Comparison of ENCODE assay signal across 8 cellular contexts in the genomic region with DNA sequence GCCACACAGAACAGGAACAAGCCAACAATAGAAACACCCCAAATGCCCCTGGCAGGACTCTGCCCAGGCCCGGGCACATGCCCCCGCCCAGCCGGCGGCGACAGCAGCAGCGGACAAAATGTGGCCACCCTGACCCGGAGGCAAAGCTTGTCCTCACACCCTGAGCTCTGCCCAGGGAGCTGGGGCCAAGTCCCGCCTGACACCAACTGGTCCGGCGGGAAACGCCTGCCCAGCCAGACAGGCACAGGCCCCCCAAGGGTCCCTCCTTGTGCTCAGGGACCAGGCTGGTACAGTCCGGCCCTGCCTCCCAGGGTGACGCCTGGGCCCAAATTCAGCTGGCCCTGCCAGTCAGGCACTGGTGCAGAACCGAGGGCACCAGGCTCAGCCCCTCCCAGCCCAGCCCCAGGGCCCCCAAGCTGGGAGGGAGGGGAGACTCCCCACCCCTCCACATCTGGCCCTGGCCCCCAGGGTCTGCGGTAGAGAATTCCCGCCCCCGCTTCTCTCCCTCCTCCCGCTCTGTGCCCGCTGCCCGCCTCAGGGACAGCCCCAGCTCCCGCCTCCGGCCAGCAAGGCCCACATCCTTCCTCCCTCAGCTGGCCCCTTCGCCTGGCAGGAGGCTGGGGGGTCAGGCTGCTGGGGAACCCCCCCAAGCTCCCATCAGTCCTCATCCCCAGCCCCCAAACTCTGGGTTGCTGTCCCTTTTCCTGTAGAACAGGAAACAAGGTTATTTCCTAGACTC. TPM values are rescaled to one million over a fixed set of nuclear protein-coding genes. Genes with fewer than 3 reads are reported as not detected.
DNase-seq lines count a peak whose midpoint lies in the region; ATAC-seq and TF ChIP-seq lines count a peak whose summit lies in the region.

No MANE protein-coding gene starts in this region.

- in situ Hi-C loops in G401 (cut with HindIII; ENCODE audit: low sequenced_read_pairs) = loop anchor here (5.0 kb wide), 1 partner anchor 45 kb away; no protein-coding TSS in a partner anchor

- no peak overlapping the region for H3K23ac ChIP-seq in mesendoderm (ENCODE audit: low read length)

- H3K27me3 ChIP-seq in OCI-LY1 (ENCODE audit: insufficient read depth, low read length) (no peaks in the 10 kb centered on the region), mesendoderm (ENCODE audit: insufficient read depth, low read length, poor library complexity) (no peaks in the 10 kb centered on the region), upper lobe of left lung (no peaks in the 10 kb centered on the region)
- no peaks in the 10 kb centered on the region for H3K27me3 ChIP-seq in effector memory CD4-positive, alpha-beta T cell (replicated peaks; ENCODE audit: control insufficient read depth, insufficient read depth, low read length, poor library complexity, severe bottlenecking)

- peak in 1 of 2 donors; percentile 3 for ATAC-seq in upper lobe of left lung (ENCODE audit: low FRiP score in 2 of 2)

- H3K9me3 ChIP-seq in OCI-LY1 (ENCODE audit: low read length) = no peaks in the 10 kb centered on the region
- H3K9me3 ChIP-seq in effector memory CD4-positive, alpha-beta T cell (ENCODE audit: control insufficient read depth, low read length) = no peaks in the 10 kb centered on the region
- no peaks in the 10 kb centered on the region for H3K9me3 ChIP-seq in upper lobe of left lung

- H3K79me2 ChIP-seq in OCI-LY1 (ENCODE audit: insufficient read depth, low read length) (no peaks in the 10 kb centered on the region), mesendoderm (ENCODE audit: control insufficient read depth, insufficient read depth, low read length) (peaks cover 51% of the 10 kb centered on the region)

- H3F3A ChIP-seq in OCI-LY1 (ENCODE audit: insufficient read depth, low read length) = no peaks in the 10 kb centered on the region

- H2BK15ac ChIP-seq in mesendoderm (replicated peaks; ENCODE audit: low read depth) = no peak overlapping the region

- no peak overlapping the region for H3K27ac ChIP-seq in OCI-LY1 (ENCODE audit: low read depth, low read length, poor library complexity, severe bottlenecking)
- H3K27ac ChIP-seq in effector memory CD4-positive, alpha-beta T cell (ENCODE audit: insufficient read depth, low read length, poor library complexity, severe bottlenecking) = peak overlapping the region; percentile 19
- H3K27ac ChIP-seq in mesendoderm (ENCODE audit: low read depth, low read length) = peak overlapping the region; percentile 12
- H3K27ac ChIP-seq in upper lobe of left lung = peak overlapping the region; percentile 84 to 97 (median 94)

- H2AK5ac ChIP-seq in mesendoderm (ENCODE audit: low read length) = no peak overlapping the region

- TF ChIP-seq POLR2A in upper lobe of left lung (IDR thresholded peaks at IDR 0.05) = no peak

- peak overlapping the region; percentile 76 for H3K56ac ChIP-seq in mesendoderm (ENCODE audit: low read length)

- WGBS in mesendoderm (ENCODE audit: extremely low coverage, insufficient coverage, low lambda C conversion rate) = no CpG with 5 or more reads among the region's 23 CpGs
- 7% methylated on average over 14 of the region's 23 CpGs; no CpG with 5 or more reads in 1 of the 2 donors for WGBS in upper lobe of left lung, 2 donors

- H3K9ac ChIP-seq in OCI-LY1 (ENCODE audit: low read length) (peak overlapping the region; percentile 42; the same call in 1 of the 2 replicates), mesendoderm (ENCODE audit: low read length) (peak overlapping the region; percentile 66)

- peaks cover 33% of the 10 kb centered on the region for H3K4me1 ChIP-seq in OCI-LY1 (ENCODE audit: insufficient read depth, low read length, severe bottlenecking)
- peaks cover 58% of the 10 kb centered on the region for H3K4me1 ChIP-seq in effector memory CD4-positive, alpha-beta T cell (ENCODE audit: control insufficient read depth, insufficient read depth, low read length, poor library complexity, severe bottlenecking)
- peaks cover 20% of the 10 kb centered on the region for H3K4me1 ChIP-seq in mesendoderm (ENCODE audit: control insufficient read depth, low read depth, low read length)
- H3K4me1 ChIP-seq in upper lobe of left lung = peaks cover 54 to 83% (median 57%) of the 10 kb centered on the region in 4 donors

- no peak for TF ChIP-seq EP300 in upper lobe of left lung (IDR thresholded peaks at IDR 0.05)

- peak overlapping the region; percentile 72 for H3K4me2 ChIP-seq in OCI-LY1 (ENCODE audit: low read length)
- H3K4me2 ChIP-seq in mesendoderm (ENCODE audit: low read length) = peak overlapping the region; percentile 69

- peak; percentile 50 for DNase-seq in G401 (ENCODE audit: low spot score)
- DNase-seq in effector memory CD4-positive, alpha-beta T cell = no peak
- DNase-seq in mesendoderm = no peak
- DNase-seq in upper lobe of left lung = peak; percentile 48 to 85
- no peak for DNase-seq in NCI-H2081 (lab: John Stamatoyannopoulos, UW)
- no peak for DNase-seq in SIG-M5 (lab: John Stamatoyannopoulos, UW)
- DNase-seq in stimulated activated CD4-positive, alpha-beta T cell treated with anti-CD3 and anti-CD28 coated beads, Interleukin-1b, Interleukin-23, amount 100 ng/mL, for 48 hours = no peak

- no peak overlapping the region for H2BK120ac ChIP-seq in mesendoderm (ENCODE audit: low read depth, low read length)

- H4K20me1 ChIP-seq in OCI-LY1 (ENCODE audit: insufficient read depth, low read length) = no peaks in the 10 kb centered on the region

- H3K4ac ChIP-seq in mesendoderm (ENCODE audit: low read depth, low read length) = no peak overlapping the region

- TF ChIP-seq CTCF in OCI-LY1 (IDR thresholded peaks at IDR 0.05; ENCODE audit: low read length) (no peak), upper lobe of left lung (IDR thresholded peaks at IDR 0.05) (no peak)

- peak overlapping the region; percentile 72 for H3K4me3 ChIP-seq in OCI-LY1 (ENCODE audit: low read depth, low read length, poor library complexity, severe bottlenecking)
- H3K4me3 ChIP-seq in effector memory CD4-positive, alpha-beta T cell (ENCODE audit: insufficient read depth, low read depth, low read length, poor library complexity, severe bottlenecking) = peak overlapping the region; percentile 80
- H3K4me3 ChIP-seq in mesendoderm (ENCODE audit: low read length) = peak overlapping the region; percentile 57
- peak overlapping the region; percentile 74 to 90 (median 80) for H3K4me3 ChIP-seq in upper lobe of left lung

- no peak overlapping the region for H4K8ac ChIP-seq in mesendoderm (ENCODE audit: low read depth, low read length)

- H3K79me1 ChIP-seq in mesendoderm (ENCODE audit: low read length) = peaks cover 14% of the 10 kb centered on the region

- no peaks in the 10 kb centered on the region for H3K9me2 ChIP-seq in OCI-LY1 (ENCODE audit: low read depth, low read length)

- H3K36me3 ChIP-seq in OCI-LY1 (ENCODE audit: insufficient read depth, low read length) (no peaks in the 10 kb centered on the region), mesendoderm (ENCODE audit: control insufficient read depth, insufficient read depth, low read length) (no peaks in the 10 kb centered on the region), upper lobe of left lung (no peaks in the 10 kb centered on the region)
- H3K36me3 ChIP-seq in effector memory CD4-positive, alpha-beta T cell (ENCODE audit: control insufficient read depth, insufficient read depth, low read length) = no peaks in the 10 kb centered on the region

- H3K18ac ChIP-seq in mesendoderm (ENCODE audit: low read length) = no peak overlapping the region

- no peak overlapping the region for H4K5ac ChIP-seq in mesendoderm (ENCODE audit: low read length)

- H2AFZ ChIP-seq in OCI-LY1 (ENCODE audit: low read length) = no peak overlapping the region

- no peak overlapping the region for H2BK5ac ChIP-seq in mesendoderm (ENCODE audit: low read length)

RNA-seq across cellular contexts. Expression of gene AHDC1, which starts 2.0 kb away (rescaled TPM):
- total RNA-seq in G401 (2014; rRNA removed; shearing (Covaris generic)) = 6.5 and 8.1 TPM in 2 replicates
- polyA plus RNA-seq in mesendoderm (2013, experiment 1 of 2) = 8.1 TPM
- 8.0 TPM for polyA plus RNA-seq in mesendoderm (2013, experiment 2 of 2)
- total RNA-seq in upper lobe of left lung = 10 to 100 TPM; 10.8 to 43.4 (median 26.2) TPM

RNA-seq across cellular contexts. Expression of gene FGR, which starts 33.0 kb away (rescaled TPM):
- not detected in 2 replicates for total RNA-seq in G401 (2014; rRNA removed; shearing (Covaris generic))
- 0.11 TPM for polyA plus RNA-seq in mesendoderm (2013, experiment 1 of 2)
- 0.08 TPM for polyA plus RNA-seq in mesendoderm (2013, experiment 2 of 2)
- 100 to 1,000 TPM in 5 of 6 donors, 10 to 100 TPM in 1; 59.8 to 234 (median 150) TPM for total RNA-seq in upper lobe of left lung

Comparison
In these comparisons a context has a peak if more than half of its experiments do, and no peak if none do; other contexts are left out.
1. DNase-seq: peak in G401 (single experiment) and upper lobe of left lung (2 of 2); none in effector memory CD4-positive, alpha-beta T cell (0 of 3), mesendoderm (single experiment), NCI-H2081 (0 of 2), SIG-M5 (single experiment) and stimulated activated CD4-positive, alpha-beta T cell treated with anti-CD3 and anti-CD28 coated beads, Interleukin-1b, Interleukin-23, amount 100 ng/mL, for 48 hours (single experiment).
2. RNA of gene FGR, which starts 33.0 kb away (total RNA-seq): 59.8 to 234 TPM in upper lobe of left lung; not detected in G401; every median in the first group is over 10 times any median in the second.
3. Peak in every context shown above with its lines, with median percentiles within 50 percentile points of each other: H3K4me3 ChIP-seq.